Comparison of ENCODE assay signal across 3 cellular contexts in the genomic region with DNA sequence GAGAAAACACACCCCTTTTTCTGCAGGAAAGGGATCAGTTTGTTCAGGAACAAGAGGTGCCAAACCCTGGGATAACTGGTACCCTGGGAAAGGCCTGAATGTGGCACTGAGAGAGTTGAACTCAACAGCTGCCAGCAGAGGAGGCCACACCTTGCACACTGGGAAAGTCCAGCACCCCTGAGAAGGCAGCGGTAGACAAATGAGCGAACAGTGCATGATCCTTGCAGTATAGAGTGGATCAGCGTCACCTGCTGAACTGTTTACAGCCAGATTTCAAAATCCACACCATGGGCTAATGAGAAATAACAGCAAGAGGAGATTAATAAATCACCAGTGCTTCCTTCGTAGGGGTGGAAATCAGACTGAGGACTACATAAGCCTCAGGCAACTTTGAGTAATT.
A peak's percentile ranks its signal among the peaks of the same experiment; 100 is the strongest.
TF ChIP-seq lines count a peak whose summit lies in the region.

No MANE protein-coding gene starts in this region.

TF ChIP-seq in SK-N-SH, 30 proteins besides CTCF, POLR2A, EP300 and RAD21:
- TF ChIP-seq TEAD4 (IDR thresholded peaks at IDR 0.05; ENCODE audit: borderline replicate concordance, insufficient read depth) (no peak), FOSL2 (IDR thresholded peaks at IDR 0.05; ENCODE audit: borderline replicate concordance, low read depth) (no peak), GABPA (IDR thresholded peaks at IDR 0.05; ENCODE audit: low read depth) (no peak), RFX5 (IDR thresholded peaks at IDR 0.05; ENCODE audit: low read length) (no peak), MEF2A (IDR thresholded peaks at IDR 0.05; ENCODE audit: borderline replicate concordance, low read depth) (no peak), RCOR1 (IDR thresholded peaks at IDR 0.05; ENCODE audit: low read length) (peak; percentile 41; the same call in 1 of the 2 replicates)
- TF ChIP-seq, protein P1, sequence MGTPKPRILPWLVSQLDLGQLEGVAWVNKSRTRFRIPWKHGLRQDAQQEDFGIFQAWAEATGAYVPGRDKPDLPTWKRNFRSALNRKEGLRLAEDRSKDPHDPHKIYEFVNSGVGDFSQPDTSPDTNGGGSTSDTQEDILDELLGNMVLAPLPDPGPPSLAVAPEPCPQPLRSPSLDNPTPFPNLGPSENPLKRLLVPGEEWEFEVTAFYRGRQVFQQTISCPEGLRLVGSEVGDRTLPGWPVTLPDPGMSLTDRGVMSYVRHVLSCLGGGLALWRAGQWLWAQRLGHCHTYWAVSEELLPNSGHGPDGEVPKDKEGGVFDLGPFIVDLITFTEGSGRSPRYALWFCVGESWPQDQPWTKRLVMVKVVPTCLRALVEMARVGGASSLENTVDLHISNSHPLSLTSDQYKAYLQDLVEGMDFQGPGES (IDR thresholded peaks at IDR 0.05; ENCODE audit: low read depth, low read length): no peak
TF ChIP-seq in SK-N-SH: peak in this region for 1.

TF ChIP-seq in SK-N-SH treated with all-trans-retinoic acid at 6 μM for 48 hours, 23 proteins besides CTCF, POLR2A, EP300 and RAD21:
- no peak for TF ChIP-seq SNAI2 (CRISPR knock-in tag; IDR thresholded peaks at IDR 0.05)
- TF ChIP-seq GLIS3 (CRISPR knock-in tag; IDR thresholded peaks at IDR 0.05): no peak
- no peak for TF ChIP-seq BACH2 (CRISPR knock-in tag; IDR thresholded peaks at IDR 0.05; ENCODE audit: borderline replicate concordance)
- no peak for TF ChIP-seq CSDC2 (CRISPR knock-in tag; IDR thresholded peaks at IDR 0.05)
- no peak for TF ChIP-seq ESRRG (CRISPR knock-in tag; IDR thresholded peaks at IDR 0.05)
- no peak for TF ChIP-seq RARB (CRISPR knock-in tag; IDR thresholded peaks at IDR 0.05)
- TF ChIP-seq ISL1 (CRISPR knock-in tag; IDR thresholded peaks at IDR 0.05): no peak
- TF ChIP-seq PPARA (CRISPR knock-in tag; IDR thresholded peaks at IDR 0.05; ENCODE audit: borderline replicate concordance): no peak
- TF ChIP-seq, protein P2, sequence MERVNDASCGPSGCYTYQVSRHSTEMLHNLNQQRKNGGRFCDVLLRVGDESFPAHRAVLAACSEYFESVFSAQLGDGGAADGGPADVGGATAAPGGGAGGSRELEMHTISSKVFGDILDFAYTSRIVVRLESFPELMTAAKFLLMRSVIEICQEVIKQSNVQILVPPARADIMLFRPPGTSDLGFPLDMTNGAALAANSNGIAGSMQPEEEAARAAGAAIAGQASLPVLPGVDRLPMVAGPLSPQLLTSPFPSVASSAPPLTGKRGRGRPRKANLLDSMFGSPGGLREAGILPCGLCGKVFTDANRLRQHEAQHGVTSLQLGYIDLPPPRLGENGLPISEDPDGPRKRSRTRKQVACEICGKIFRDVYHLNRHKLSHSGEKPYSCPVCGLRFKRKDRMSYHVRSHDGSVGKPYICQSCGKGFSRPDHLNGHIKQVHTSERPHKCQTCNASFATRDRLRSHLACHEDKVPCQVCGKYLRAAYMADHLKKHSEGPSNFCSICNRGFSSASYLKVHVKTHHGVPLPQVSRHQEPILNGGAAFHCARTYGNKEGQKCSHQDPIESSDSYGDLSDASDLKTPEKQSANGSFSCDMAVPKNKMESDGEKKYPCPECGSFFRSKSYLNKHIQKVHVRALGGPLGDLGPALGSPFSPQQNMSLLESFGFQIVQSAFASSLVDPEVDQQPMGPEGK (CRISPR knock-in tag; IDR thresholded peaks at IDR 0.05; ENCODE audit: borderline replicate concordance): no peak
- TF ChIP-seq ZNF70 (CRISPR knock-in tag; IDR thresholded peaks at IDR 0.05): no peak
- no peak for TF ChIP-seq TOX (CRISPR knock-in tag; IDR thresholded peaks at IDR 0.05; ENCODE audit: borderline replicate concordance)
- no peak for TF ChIP-seq TCF4 (CRISPR knock-in tag; IDR thresholded peaks at IDR 0.05; ENCODE audit: borderline replicate concordance)
- no peak for TF ChIP-seq ARNTL (CRISPR knock-in tag; IDR thresholded peaks at IDR 0.05; ENCODE audit: borderline replicate concordance, low read depth)
- TF ChIP-seq, protein P3, sequence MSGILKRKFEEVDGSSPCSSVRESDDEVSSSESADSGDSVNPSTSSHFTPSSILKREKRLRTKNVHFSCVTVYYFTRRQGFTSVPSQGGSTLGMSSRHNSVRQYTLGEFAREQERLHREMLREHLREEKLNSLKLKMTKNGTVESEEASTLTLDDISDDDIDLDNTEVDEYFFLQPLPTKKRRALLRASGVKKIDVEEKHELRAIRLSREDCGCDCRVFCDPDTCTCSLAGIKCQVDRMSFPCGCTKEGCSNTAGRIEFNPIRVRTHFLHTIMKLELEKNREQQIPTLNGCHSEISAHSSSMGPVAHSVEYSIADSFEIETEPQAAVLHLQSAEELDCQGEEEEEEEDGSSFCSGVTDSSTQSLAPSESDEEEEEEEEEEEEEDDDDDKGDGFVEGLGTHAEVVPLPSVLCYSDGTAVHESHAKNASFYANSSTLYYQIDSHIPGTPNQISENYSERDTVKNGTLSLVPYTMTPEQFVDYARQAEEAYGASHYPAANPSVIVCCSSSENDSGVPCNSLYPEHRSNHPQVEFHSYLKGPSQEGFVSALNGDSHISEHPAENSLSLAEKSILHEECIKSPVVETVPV (CRISPR knock-in tag; IDR thresholded peaks at IDR 0.05): no peak
- TF ChIP-seq, protein P4, sequence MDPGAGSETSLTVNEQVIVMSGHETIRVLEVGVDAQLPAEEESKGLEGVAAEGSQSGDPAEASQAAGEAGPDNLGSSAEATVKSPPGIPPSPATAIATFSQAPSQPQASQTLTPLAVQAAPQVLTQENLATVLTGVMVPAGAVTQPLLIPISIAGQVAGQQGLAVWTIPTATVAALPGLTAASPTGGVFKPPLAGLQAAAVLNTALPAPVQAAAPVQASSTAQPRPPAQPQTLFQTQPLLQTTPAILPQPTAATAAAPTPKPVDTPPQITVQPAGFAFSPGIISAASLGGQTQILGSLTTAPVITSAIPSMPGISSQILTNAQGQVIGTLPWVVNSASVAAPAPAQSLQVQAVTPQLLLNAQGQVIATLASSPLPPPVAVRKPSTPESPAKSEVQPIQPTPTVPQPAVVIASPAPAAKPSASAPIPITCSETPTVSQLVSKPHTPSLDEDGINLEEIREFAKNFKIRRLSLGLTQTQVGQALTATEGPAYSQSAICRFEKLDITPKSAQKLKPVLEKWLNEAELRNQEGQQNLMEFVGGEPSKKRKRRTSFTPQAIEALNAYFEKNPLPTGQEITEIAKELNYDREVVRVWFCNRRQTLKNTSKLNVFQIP (CRISPR knock-in tag; IDR thresholded peaks at IDR 0.05; ENCODE audit: borderline replicate concordance, low read depth): no peak
- TF ChIP-seq, protein P5, sequence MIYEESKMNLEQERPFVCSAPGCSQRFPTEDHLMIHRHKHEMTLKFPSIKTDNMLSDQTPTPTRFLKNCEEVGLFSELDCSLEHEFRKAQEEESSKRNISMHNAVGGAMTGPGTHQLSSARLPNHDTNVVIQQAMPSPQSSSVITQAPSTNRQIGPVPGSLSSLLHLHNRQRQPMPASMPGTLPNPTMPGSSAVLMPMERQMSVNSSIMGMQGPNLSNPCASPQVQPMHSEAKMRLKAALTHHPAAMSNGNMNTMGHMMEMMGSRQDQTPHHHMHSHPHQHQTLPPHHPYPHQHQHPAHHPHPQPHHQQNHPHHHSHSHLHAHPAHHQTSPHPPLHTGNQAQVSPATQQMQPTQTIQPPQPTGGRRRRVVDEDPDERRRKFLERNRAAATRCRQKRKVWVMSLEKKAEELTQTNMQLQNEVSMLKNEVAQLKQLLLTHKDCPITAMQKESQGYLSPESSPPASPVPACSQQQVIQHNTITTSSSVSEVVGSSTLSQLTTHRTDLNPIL (CRISPR knock-in tag; IDR thresholded peaks at IDR 0.05; ENCODE audit: low read depth): no peak

TF ChIP-seq in GM12878, 131 proteins besides CTCF, POLR2A, EP300 and RAD21:
- TF ChIP-seq CHD4 (IDR thresholded peaks at IDR 0.05) (no peak), RAD51 (IDR thresholded peaks at IDR 0.05) (no peak), HDAC2 (IDR thresholded peaks at IDR 0.05) (no peak), WRNIP1 (IDR thresholded peaks at IDR 0.05; ENCODE audit: borderline replicate concordance, low read depth, low read length) (no peak), GATAD2B (conservative IDR thresholded peaks at IDR 0.05; ENCODE audit: low read depth) (no peak)
